10 cellular contexts compared by ENCODE assay signal in the genomic region with DNA sequence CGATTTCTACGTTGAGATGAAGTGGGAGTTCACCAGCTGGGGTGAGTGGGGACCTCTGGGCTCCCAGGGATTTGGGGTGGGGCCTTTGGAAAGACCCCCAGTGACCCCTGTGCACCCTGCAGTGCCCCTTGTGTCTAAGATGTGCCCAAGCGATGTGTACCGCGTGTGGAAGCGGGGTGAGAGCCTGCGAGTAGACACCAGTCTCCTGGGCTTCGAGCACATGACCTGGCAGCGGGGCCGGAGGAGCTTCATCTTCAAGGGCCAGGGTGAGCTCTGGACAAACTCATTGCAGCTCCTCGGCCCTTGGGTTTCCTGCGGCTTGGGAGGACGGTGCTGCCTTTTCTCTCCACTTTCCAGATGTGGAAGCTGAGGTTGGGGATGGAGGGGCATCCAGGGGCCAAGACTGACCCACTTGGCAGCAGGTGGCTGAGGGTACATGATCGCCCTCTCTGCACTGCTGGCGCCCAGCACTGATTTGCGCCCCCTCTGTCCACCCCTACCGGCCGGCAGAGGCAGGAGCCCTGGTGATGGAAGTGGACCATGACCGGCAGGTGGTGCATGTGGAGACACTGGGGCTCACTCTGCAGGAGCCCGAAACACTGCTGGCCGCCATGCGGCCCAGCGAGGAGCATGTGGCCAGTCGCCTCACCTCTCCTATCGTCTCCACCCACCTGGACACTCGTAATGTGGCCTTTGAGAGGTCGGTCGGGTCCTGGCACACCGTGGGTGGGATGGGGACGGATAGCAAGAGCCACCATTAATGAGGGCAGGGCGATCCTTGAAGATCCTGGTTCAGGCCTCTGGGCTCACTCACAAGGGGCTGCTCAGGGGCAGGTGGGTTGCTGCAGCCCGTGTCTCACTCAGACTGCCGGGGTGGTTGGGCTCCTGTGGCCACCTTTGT. TPM values are rescaled to one million over a fixed set of nuclear protein-coding genes. Genes with fewer than 3 reads are reported as not detected.
A peak's percentile ranks its signal among the peaks of the same experiment; 100 is the strongest.
DNase-seq lines count a peak whose midpoint lies in the region; ATAC-seq, FAIRE-seq and TF ChIP-seq lines count a peak whose summit lies in the region.
"Had no signal": no experiment of that assay in that cellular context is flagged by ENCODE, and none has a peak within 500 bp of the region (broad histone marks: within the 10 kb centered on the region; RNA-seq: fewer than 3 reads in every experiment).

No MANE protein-coding gene starts in this region.

- DNase-seq in HFFc6 (no peak), keratinocyte (ENCODE audit: low read depth, low spot score) (no peak), smooth muscle cell (lab: John Stamatoyannopoulos, UW; ENCODE audit: unreplicated experiment) (no peak), NCI-H526 (lab: John Stamatoyannopoulos, UW) (no peak), UCSD-AML1 (lab: John Stamatoyannopoulos, UW; ENCODE audit: unreplicated experiment) (no peak)
- DNase-seq in activated CD4-positive, alpha-beta memory T cell treated with anti-CD3 and anti-CD28 coated beads for 36 hours, result no peak
- DNase-seq: activated CD4-positive, CD25-positive, alpha-beta regulatory T cell treated with anti-CD3 and anti-CD28 coated beads, Interleukin-2, amount 50 U/mL, for 72 hours; activated effector memory CD4-positive, alpha-beta T cell treated with Interleukin-2 at 50 U/mL for 16 hours; SW 1271 had no signal

- peaks cover 34% of the 10 kb centered on the region for H3K4me1 Mint-ChIP-seq in HFFc6 (ENCODE audit: low read depth)
- H3K4me1 Mint-ChIP-seq in activated CD4-positive, alpha-beta memory T cell treated with anti-CD3 and anti-CD28 coated beads for 36 hours (ENCODE audit: low read depth), result peaks cover 57% of the 10 kb centered on the region

- H4K20me1 ChIP-seq in keratinocyte (ENCODE audit: control insufficient read depth, extremely low read depth, insufficient read depth, low read length) (no peaks in the 10 kb centered on the region), smooth muscle cell (ENCODE audit: low read depth) (peaks cover 37% of the 10 kb centered on the region)

- H3K4me2 ChIP-seq in keratinocyte (ENCODE audit: control insufficient read depth, extremely low read depth, insufficient read depth, low read depth, low read length) (no peak overlapping the region), smooth muscle cell (peak overlapping the region; percentile 70)

- H3K4me1 ChIP-seq in keratinocyte (ENCODE audit: control insufficient read depth, extremely low read depth, insufficient read depth, low read length) (peaks cover 33% of the 10 kb centered on the region), smooth muscle cell (ENCODE audit: low read depth) (peaks cover 17% of the 10 kb centered on the region)

- H3K27ac ChIP-seq in keratinocyte (ENCODE audit: control insufficient read depth, insufficient read depth, low read length), result peak overlapping the region; percentile 62
- H3K27ac ChIP-seq in smooth muscle cell (ENCODE audit: low read depth), result peak overlapping the region; percentile 85

- no peaks in the 10 kb centered on the region for H3K9me1 ChIP-seq in keratinocyte (ENCODE audit: control insufficient read depth, extremely low read depth, insufficient read depth, low read length)

- H3K9me3 ChIP-seq in keratinocyte (ENCODE audit: control insufficient read depth, low read depth, low read length) (peaks cover 4% of the 10 kb centered on the region), smooth muscle cell (replicated peaks; ENCODE audit: low read depth) (peaks cover 9% of the 10 kb centered on the region)

- peaks cover 45% of the 10 kb centered on the region for H3K36me3 Mint-ChIP-seq in HFFc6 (ENCODE audit: low read depth)
- H3K36me3 Mint-ChIP-seq in activated CD4-positive, alpha-beta memory T cell treated with anti-CD3 and anti-CD28 coated beads for 36 hours, result peaks cover 47% of the 10 kb centered on the region

- TF ChIP-seq CTCF in HFFc6 (IDR thresholded peaks at IDR 0.05), result no peak
- TF ChIP-seq CTCF in keratinocyte (optimal IDR thresholded peaks at IDR 0.05 in 1 of 3, IDR thresholded peaks at IDR 0.05 in 1 of 3, conservative IDR thresholded peaks at IDR 0.05 in 1 of 3; ENCODE audit: extremely low read depth in 1 of 3, insufficient read depth in 2 of 3, low read length in 3 of 3), result no peak
- no peak for TF ChIP-seq CTCF in smooth muscle cell (IDR thresholded peaks at IDR 0.05; ENCODE audit: borderline replicate concordance, insufficient read depth, poor library complexity, severe bottlenecking)

- WGBS in smooth muscle cell (ENCODE audit: low lambda C conversion rate), result 98% methylated on average over 33 of the region's 33 CpGs

- CTCF ChIA-PET in activated CD4-positive, alpha-beta memory T cell treated with anti-CD3 and anti-CD28 coated beads for 36 hours (lab: Charles Lee), result interaction anchor here (1.1 to 4.7 kb wide), 5 partner anchors 21 to 65 kb away, joined by 3 to 22 read pairs (median 4); no protein-coding TSS in a partner anchor

- intact Hi-C loops in activated CD4-positive, alpha-beta memory T cell treated with anti-CD3 and anti-CD28 coated beads for 36 hours (cut with micrococcal nuclease), result no loop called here

- peaks cover 6% of the 10 kb centered on the region for H3K27me3 Mint-ChIP-seq in HFFc6 (ENCODE audit: insufficient read depth)
- no peaks in the 10 kb centered on the region for H3K27me3 Mint-ChIP-seq in activated CD4-positive, alpha-beta memory T cell treated with anti-CD3 and anti-CD28 coated beads for 36 hours

- peaks cover 17% of the 10 kb centered on the region for H3K9me3 Mint-ChIP-seq in HFFc6
- peaks cover 10% of the 10 kb centered on the region for H3K9me3 Mint-ChIP-seq in activated CD4-positive, alpha-beta memory T cell treated with anti-CD3 and anti-CD28 coated beads for 36 hours

- peaks cover 9% of the 10 kb centered on the region for H3F3A ChIP-seq in smooth muscle cell (ENCODE audit: low read depth)

- H3K79me2 ChIP-seq in keratinocyte (ENCODE audit: control insufficient read depth, insufficient read depth, low read length) (peaks cover 42% of the 10 kb centered on the region), smooth muscle cell (ENCODE audit: low read depth) (peaks cover 71% of the 10 kb centered on the region)

- dilution Hi-C loops in keratinocyte (cut with MboI; ENCODE audit: extremely low pct_ligation_motif_present, low sequenced_read_pairs), result no loop called here

- no peak overlapping the region for H3K9ac ChIP-seq in keratinocyte (ENCODE audit: control insufficient read depth, extremely low read depth, insufficient read depth, low read length)
- H3K9ac ChIP-seq in smooth muscle cell (ENCODE audit: low read depth), result peak overlapping the region; percentile 63

- H3K4me3 ChIP-seq in keratinocyte (ENCODE audit: control insufficient read depth in 2 of 3, extremely low read depth in 1 of 3, insufficient read depth in 2 of 3, low read depth in 1 of 3, low read length in 3 of 3) (no peak overlapping the region), smooth muscle cell (no peak overlapping the region)

- H3K27me3 ChIP-seq in keratinocyte (ENCODE audit: control insufficient read depth, extremely low read depth, insufficient read depth, low read length) (no peaks in the 10 kb centered on the region), smooth muscle cell (ENCODE audit: low read depth) (no peaks in the 10 kb centered on the region)

- no peak for FAIRE-seq in keratinocyte (lab: Jason Lieb, UNC)

- no peak for ATAC-seq in GM21529 (IDR thresholded peaks at IDR 0.05; ENCODE audit: unreplicated experiment)

- no peak overlapping the region for H2AFZ ChIP-seq in keratinocyte (ENCODE audit: control insufficient read depth, low read length)
- H2AFZ ChIP-seq in smooth muscle cell (ENCODE audit: low read depth), result no peak overlapping the region

- POLR2A ChIA-PET in activated CD4-positive, alpha-beta memory T cell treated with anti-CD3 and anti-CD28 coated beads for 36 hours (lab: Charles Lee), result interaction anchor here (5.8 kb wide), 1 partner anchor 22 kb away, joined by 72 read pairs; a partner anchor contains a TSS

- peak overlapping the region; percentile 74 for H3K27ac Mint-ChIP-seq in HFFc6
- H3K27ac Mint-ChIP-seq in activated CD4-positive, alpha-beta memory T cell treated with anti-CD3 and anti-CD28 coated beads for 36 hours, result peak overlapping the region; percentile 5

- no peak overlapping the region for H3K4me3 Mint-ChIP-seq in HFFc6
- peak overlapping the region; percentile 23 for H3K4me3 Mint-ChIP-seq in activated CD4-positive, alpha-beta memory T cell treated with anti-CD3 and anti-CD28 coated beads for 36 hours

- H3K36me3 ChIP-seq in keratinocyte (ENCODE audit: control insufficient read depth in 2 of 2, extremely low read depth in 1 of 2, insufficient read depth in 2 of 2, low read length in 2 of 2) (peaks cover 11 to 35% of the 10 kb centered on the region in 2 experiments), smooth muscle cell (ENCODE audit: low read depth) (peaks cover 17% of the 10 kb centered on the region)

RNA-seq across cellular contexts. Expression of a gene that starts 2.6 kb away (rescaled TPM):
- 10 to 100 TPM; 24.7 to 34.6 (median 26.4) TPM for total RNA-seq in HFFc6 (2021; fragmentation: NEBNext Ultra II Directional; extraction: Animal tissue kit (Norgen Biotek cat#: 25700))
- total RNA-seq in activated CD4-positive, alpha-beta memory T cell treated with anti-CD3 and anti-CD28 coated beads for 36 hours, result 10 to 100 TPM; 85.9 to 89.4 TPM
- polyA plus RNA-seq in keratinocyte, result 18.1 to 40.1 TPM (median 25.0 TPM) in 3 replicates
- polyA plus RNA-seq in keratinocyte (2011; ENCODE audit: low read depth), result 26.3 TPM
- 11.4 and 22.0 TPM in 2 replicates for polyA plus RNA-seq in keratinocyte (2011; cell fraction: cytosol; rRNA removed)
- 58.2 and 67.9 TPM in 2 replicates for polyA plus RNA-seq in keratinocyte (2011; cell fraction: nucleus; rRNA removed)
- 16.9 and 35.5 TPM in 2 replicates for polyA plus RNA-seq in keratinocyte (2012; ENCODE audit: low replicate concordance)
- 18.7 to 32.6 TPM (median 20.1 TPM) in 3 replicates for polyA minus RNA-seq in keratinocyte
- 17.8 TPM for polyA minus RNA-seq in keratinocyte (2011; cell fraction: cytosol; rRNA and poly(A)+ RNA removed)
- polyA minus RNA-seq in keratinocyte (2011; cell fraction: nucleus; rRNA and poly(A)+ RNA removed), result 29.3 and 30.3 TPM in 2 replicates
- total RNA-seq in smooth muscle cell, result 29.3 and 34.7 TPM in 2 replicates
- polyA plus RNA-seq in smooth muscle cell, result 52.0 and 63.2 TPM in 2 replicates

RNA-seq across cellular contexts. Expression of a gene that starts 11.6 kb away (rescaled TPM):
- total RNA-seq in HFFc6 (2021; fragmentation: NEBNext Ultra II Directional; extraction: Animal tissue kit (Norgen Biotek cat#: 25700)), result 10 to 100 TPM; 17.0 to 28.7 (median 22.6) TPM
- 10 to 100 TPM; 14.9 to 19.4 TPM for total RNA-seq in activated CD4-positive, alpha-beta memory T cell treated with anti-CD3 and anti-CD28 coated beads for 36 hours
- 20.5 to 39.2 TPM (median 24.8 TPM) in 3 replicates for polyA plus RNA-seq in keratinocyte
- 11.2 TPM for polyA plus RNA-seq in keratinocyte (2011; ENCODE audit: low read depth)
- polyA plus RNA-seq in keratinocyte (2011; cell fraction: cytosol; rRNA removed), result 12.1 and 25.9 TPM in 2 replicates
- polyA plus RNA-seq in keratinocyte (2011; cell fraction: nucleus; rRNA removed), result 55.6 and 73.3 TPM in 2 replicates
- polyA plus RNA-seq in keratinocyte (2012; ENCODE audit: low replicate concordance), result 42.9 and 52.4 TPM in 2 replicates
- 22.4 to 37.8 TPM (median 30.0 TPM) in 3 replicates for polyA minus RNA-seq in keratinocyte
- polyA minus RNA-seq in keratinocyte (2011; cell fraction: cytosol; rRNA and poly(A)+ RNA removed), result 49.9 TPM
- polyA minus RNA-seq in keratinocyte (2011; cell fraction: nucleus; rRNA and poly(A)+ RNA removed), result 29.0 and 32.8 TPM in 2 replicates
- 14.9 and 23.9 TPM in 2 replicates for total RNA-seq in smooth muscle cell
- 29.3 and 47.5 TPM in 2 replicates for polyA plus RNA-seq in smooth muscle cell

RNA-seq across cellular contexts. Expression of a gene that starts 25.5 kb away (rescaled TPM):
- total RNA-seq in HFFc6 (2021; fragmentation: NEBNext Ultra II Directional; extraction: Animal tissue kit (Norgen Biotek cat#: 25700)), result 10 to 100 TPM; 26.2 to 35.5 (median 32.1) TPM
- total RNA-seq in activated CD4-positive, alpha-beta memory T cell treated with anti-CD3 and anti-CD28 coated beads for 36 hours, result 100 to 1,000 TPM; 273 to 279 TPM
- 21.1 to 29.2 TPM (median 23.3 TPM) in 3 replicates for polyA plus RNA-seq in keratinocyte
- polyA plus RNA-seq in keratinocyte (2011; ENCODE audit: low read depth), result 72.4 TPM
- 15.4 and 26.0 TPM in 2 replicates for polyA plus RNA-seq in keratinocyte (2011; cell fraction: cytosol; rRNA removed)
- polyA plus RNA-seq in keratinocyte (2011; cell fraction: nucleus; rRNA removed), result 38.5 and 51.4 TPM in 2 replicates
- 26.4 and 42.3 TPM in 2 replicates for polyA plus RNA-seq in keratinocyte (2012; ENCODE audit: low replicate concordance)
- polyA minus RNA-seq in keratinocyte, result 28.1 to 136 TPM (median 33.8 TPM) in 3 replicates
- 62.0 TPM for polyA minus RNA-seq in keratinocyte (2011; cell fraction: cytosol; rRNA and poly(A)+ RNA removed)
- 26.1 and 27.0 TPM in 2 replicates for polyA minus RNA-seq in keratinocyte (2011; cell fraction: nucleus; rRNA and poly(A)+ RNA removed)
- total RNA-seq in smooth muscle cell, result 18.5 and 22.2 TPM in 2 replicates
- 38.9 and 42.5 TPM in 2 replicates for polyA plus RNA-seq in smooth muscle cell

Comparison
In these comparisons a context has a peak if more than half of its experiments do, and no peak if none do; other contexts are left out.
1. RNA of a gene that starts 25.5 kb away (total RNA-seq): 273 to 279 TPM in activated CD4-positive, alpha-beta memory T cell treated with anti-CD3 and anti-CD28 coated beads for 36 hours; 26.2 to 35.5 TPM in HFFc6 and 18.5 to 22.2 TPM in smooth muscle cell; every median in the first group is over 4 times any median in the second.